22 cellular contexts compared by ENCODE assay signal in the genomic region with DNA sequence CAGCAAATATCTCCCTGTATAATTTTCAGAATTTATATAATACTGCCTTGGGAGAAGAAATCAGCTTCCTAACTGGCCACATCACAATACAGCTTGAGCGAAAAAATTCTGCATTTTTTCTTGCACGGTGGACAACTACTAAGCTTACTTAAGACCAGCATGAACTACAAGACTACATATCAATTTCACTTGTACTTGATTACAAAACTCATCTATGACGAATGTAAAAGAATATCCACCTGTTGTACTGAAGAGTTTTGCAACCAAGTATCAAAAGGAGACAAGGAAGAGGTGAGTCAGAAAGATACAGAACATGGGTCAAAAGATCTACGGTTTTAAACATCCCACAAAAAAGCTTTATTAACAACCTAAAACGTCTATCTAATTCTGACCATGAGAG.
A peak's percentile ranks its signal among the peaks of the same experiment; 100 is the strongest.
DNase-seq lines count a peak whose midpoint lies in the region; ATAC-seq, FAIRE-seq and TF ChIP-seq lines count a peak whose summit lies in the region.
"Had no signal": no experiment of that assay in that cellular context is flagged by ENCODE, and none has a peak within 500 bp of the region (broad histone marks: within the 10 kb centered on the region; RNA-seq: fewer than 3 reads in every experiment).

No MANE protein-coding gene starts in this region.

- H3K4me1 ChIP-seq in gastrocnemius medialis = peaks cover 0 to 10% of the 10 kb centered on the region in 2 donors
- H3K4me1 ChIP-seq: Caco-2 had no signal

- no peak for TF ChIP-seq CTCF in gastrocnemius medialis (IDR thresholded peaks at IDR 0.05 in 4 of 5, conservative IDR thresholded peaks at IDR 0.05 in 1 of 5)

- H3K27me3 ChIP-seq in gastrocnemius medialis = no peaks in the 10 kb centered on the region

- no peaks in the 10 kb centered on the region for H3K36me3 ChIP-seq in gastrocnemius medialis

- peak; percentile 87 to 91 for ATAC-seq in gastrocnemius medialis
- no peak for ATAC-seq in HG03342 (IDR thresholded peaks at IDR 0.05; ENCODE audit: unreplicated experiment)
- no peak for ATAC-seq in HG02763 (IDR thresholded peaks at IDR 0.05; ENCODE audit: unreplicated experiment)
- ATAC-seq: CD8-positive, alpha-beta T cell had no signal

- no peak overlapping the region for H3K4me3 ChIP-seq in gastrocnemius medialis

- peak; percentile 38 for FAIRE-seq in H54 (lab: Jason Lieb, UNC)
- FAIRE-seq: GM12891, GM18507 had no signal

- in situ Hi-C loops in gastrocnemius medialis (cut with MboI; ENCODE audit: low sequenced_read_pairs in 4 of 4) = no loop called here

- intact Hi-C loops in gastrocnemius medialis (cut with DNase I; ENCODE audit: low total_unique reads) = no loop called here

- peak overlapping the region; percentile 4 to 51 (median 49) for H3K27ac ChIP-seq in gastrocnemius medialis

- DNase-seq in H54 (ENCODE audit: insufficient read length, low spot score) (no peak), NCI-H226 (peak; percentile 17), iris pigment epithelial cell (ENCODE audit: low read depth) (peak; percentile 66), gastrocnemius medialis (no peak), CD1c-positive myeloid dendritic cell (ENCODE audit: extremely low spot score) (no peak), SW480 (ENCODE audit: low spot score) (no peak)
- DNase-seq: 8988T; C1 segment of cervical spinal cord; Caco-2; CD4-positive, CD25-positive, alpha-beta regulatory T cell; CD8-positive, alpha-beta T cell; DMS 273 treated with DMSO at 0.1 percent for 48 hours; DMS79; EL; GDM1; GOT3; H7; HCEC 1CT had no signal

- H3K9me3 ChIP-seq in gastrocnemius medialis = no peaks in the 10 kb centered on the region
- H3K9me3 ChIP-seq: Caco-2 had no signal

- TF ChIP-seq POLR2A in H54 (IDR thresholded peaks at IDR 0.05; ENCODE audit: low read depth, low read length) (no peak), gastrocnemius medialis (IDR thresholded peaks at IDR 0.05) (no peak)

Comparison
In these comparisons a context has a peak if more than half of its experiments do, and no peak if none do; other contexts are left out.
1. DNase-seq: peak in NCI-H226 (single experiment) and iris pigment epithelial cell (single experiment); none in H54 (single experiment), gastrocnemius medialis (0 of 2), CD1c-positive myeloid dendritic cell (single experiment) and SW480 (single experiment).
2. ATAC-seq: peak in gastrocnemius medialis (2 of 2); none in HG03342 (single experiment) and HG02763 (single experiment).